Comparison of ENCODE assay signal across 11 cellular contexts in the genomic region with DNA sequence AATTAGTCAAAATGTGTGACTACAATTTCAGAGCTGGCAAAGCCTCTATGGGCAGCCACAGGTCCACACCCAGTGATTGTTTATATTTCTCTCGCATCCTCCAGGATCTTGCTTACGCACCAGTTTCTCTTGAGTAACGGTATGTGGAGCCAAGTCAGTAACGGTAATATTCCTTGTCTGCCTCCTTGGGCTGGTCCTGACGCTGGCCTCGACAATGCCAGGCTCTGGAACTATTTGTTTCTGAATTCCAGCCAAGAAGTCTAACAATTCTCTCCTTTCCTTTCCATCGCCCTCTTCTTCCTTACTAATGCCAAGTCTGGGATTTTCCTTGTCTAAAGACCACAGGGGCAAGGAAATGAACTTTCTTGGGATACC. TPM values are rescaled to one million over a fixed set of nuclear protein-coding genes. Genes with fewer than 3 reads are reported as not detected.
DNase-seq lines count a peak whose midpoint lies in the region; ATAC-seq lines count a peak whose summit lies in the region.
"Had no signal": no experiment of that assay in that cellular context is flagged by ENCODE, and none has a peak within 500 bp of the region (broad histone marks: within the 10 kb centered on the region; RNA-seq: fewer than 3 reads in every experiment).

No MANE protein-coding gene starts in this region.

- CTCF ChIA-PET in CD4-positive, alpha-beta memory T cell (lab: Charles Lee; ENCODE audit: partially characterized antibody): no interaction called here

- DNase-seq in CD4-positive, alpha-beta memory T cell: no peak
- DNase-seq in naive B cell (no peak), NCI-H2171 treated with DMSO at 0.1 percent for 48 hours (lab: John Stamatoyannopoulos, UW) (no peak)
- no peak for DNase-seq in activated CD8-positive, alpha-beta memory T cell treated with anti-CD3 and anti-CD28 coated beads for 24 hours
- DNase-seq in activated T-cell treated with anti-CD3 and anti-CD28 coated beads, Interleukin-2, amount 50 U/mL, for 72 hours: no peak
- DNase-seq: activated naive CD4-positive, alpha-beta T cell treated with anti-CD3 and anti-CD28 coated beads, Interleukin-2, amount 10 ng/mL, durations not matched to agents 7 days and 5 days; NCI-H2081 treated with DMSO at 0.1 percent for 48 hours had no signal

- no peaks in the 10 kb centered on the region for H3K27me3 ChIP-seq in CD4-positive, alpha-beta memory T cell (ENCODE audit: insufficient read depth, low read length)

- POLR2A ChIA-PET in CD4-positive, alpha-beta memory T cell (lab: Charles Lee; ENCODE audit: partially characterized antibody): no interaction called here

- peak overlapping the region in 3 of 8 donors; percentile 9 to 42 (median 31) for H3K4me3 Mint-ChIP-seq in CD4-positive, alpha-beta memory T cell
- H3K4me3 Mint-ChIP-seq in IgD-negative memory B cell (peak overlapping the region in 3 of 4 donors; percentile 76 to 92 (median 86)), naive B cell (peak overlapping the region in 7 of 8 donors; percentile 61 to 85 (median 66))
- H3K4me3 Mint-ChIP-seq in dendritic cell treated with granulocyte-macrophage colony-stimulating factor and Interleukin-4, amounts not matched to agents 40 ng/mL and 50 ng/mL, for 4 days: no peak overlapping the region
- no peak overlapping the region for H3K4me3 Mint-ChIP-seq in activated T-cell treated with anti-CD3 and anti-CD28 coated beads, Interleukin-2, amount 50 U/mL, for 72 hours
- H3K4me3 Mint-ChIP-seq: activated naive CD4-positive, alpha-beta T cell treated with anti-CD3 and anti-CD28 coated beads, Interleukin-2, amount 10 ng/mL, durations not matched to agents 7 days and 5 days had no signal

- ATAC-seq in naive B cell (ENCODE audit: low read depth in 2 of 2) (no peak), GM21619 (IDR thresholded peaks at IDR 0.05; ENCODE audit: unreplicated experiment) (no peak)
- ATAC-seq in activated T-cell treated with anti-CD3 and anti-CD28 coated beads, Interleukin-2, amount 50 U/mL, for 72 hours (replicated peaks in 1 of 2): no peak

- H3K4me1 Mint-ChIP-seq in CD4-positive, alpha-beta memory T cell: peaks cover 21 to 44% (median 32%) of the 10 kb centered on the region in 4 donors
- H3K4me1 Mint-ChIP-seq in IgD-negative memory B cell: peaks cover 44 to 45% (median 44%) of the 10 kb centered on the region in 3 donors
- H3K4me1 Mint-ChIP-seq in dendritic cell treated with granulocyte-macrophage colony-stimulating factor and Interleukin-4, amounts not matched to agents 40 ng/mL and 50 ng/mL, for 4 days (ENCODE audit: low read depth): peaks cover 34% of the 10 kb centered on the region
- H3K4me1 Mint-ChIP-seq in naive B cell: peaks cover 35 to 90% (median 58%) of the 10 kb centered on the region in 3 donors
- peaks cover 34% of the 10 kb centered on the region for H3K4me1 Mint-ChIP-seq in activated T-cell treated with anti-CD3 and anti-CD28 coated beads, Interleukin-2, amount 50 U/mL, for 72 hours (ENCODE audit: low read depth)

- H3K4me1 ChIP-seq in CD4-positive, alpha-beta memory T cell (ENCODE audit: insufficient read depth, low read length): peaks cover 33% of the 10 kb centered on the region

- intact Hi-C loops in CD4-positive, alpha-beta memory T cell (cut with micrococcal nuclease): loop anchor here (10.0 kb wide), 1 partner anchor 683 kb away; a partner anchor contains a TSS
- intact Hi-C loops in dendritic cell treated with granulocyte-macrophage colony-stimulating factor and Interleukin-4, amounts not matched to agents 40 ng/mL and 50 ng/mL, for 4 days (cut with micrococcal nuclease): loop anchor here (10.0 kb wide), 1 partner anchor 257 kb away; no protein-coding TSS in a partner anchor

- no peaks in the 10 kb centered on the region for H3K9me3 Mint-ChIP-seq in CD4-positive, alpha-beta memory T cell
- H3K9me3 Mint-ChIP-seq in IgD-negative memory B cell: no peaks in the 10 kb centered on the region
- no peaks in the 10 kb centered on the region for H3K9me3 Mint-ChIP-seq in dendritic cell treated with granulocyte-macrophage colony-stimulating factor and Interleukin-4, amounts not matched to agents 40 ng/mL and 50 ng/mL, for 4 days
- H3K9me3 Mint-ChIP-seq in naive B cell: no peaks in the 10 kb centered on the region
- no peaks in the 10 kb centered on the region for H3K9me3 Mint-ChIP-seq in activated T-cell treated with anti-CD3 and anti-CD28 coated beads, Interleukin-2, amount 50 U/mL, for 72 hours
- H3K9me3 Mint-ChIP-seq: activated naive CD4-positive, alpha-beta T cell treated with anti-CD3 and anti-CD28 coated beads, Interleukin-2, amount 10 ng/mL, durations not matched to agents 7 days and 5 days had no signal

- no peaks in the 10 kb centered on the region for H3K36me3 ChIP-seq in CD4-positive, alpha-beta memory T cell (ENCODE audit: insufficient read depth, low read length)
- H3K36me3 ChIP-seq: neutrophil had no signal

- H3K36me3 Mint-ChIP-seq in CD4-positive, alpha-beta memory T cell: no peaks in the 10 kb centered on the region
- H3K36me3 Mint-ChIP-seq in IgD-negative memory B cell (peaks cover 1% of the 10 kb centered on the region), naive B cell (no peaks in the 10 kb centered on the region)
- no peaks in the 10 kb centered on the region for H3K36me3 Mint-ChIP-seq in dendritic cell treated with granulocyte-macrophage colony-stimulating factor and Interleukin-4, amounts not matched to agents 40 ng/mL and 50 ng/mL, for 4 days (ENCODE audit: low read depth)
- H3K36me3 Mint-ChIP-seq in activated T-cell treated with anti-CD3 and anti-CD28 coated beads, Interleukin-2, amount 50 U/mL, for 72 hours (ENCODE audit: insufficient read depth in 2 of 2): no peaks in the 10 kb centered on the region
- H3K36me3 Mint-ChIP-seq: activated naive CD4-positive, alpha-beta T cell treated with anti-CD3 and anti-CD28 coated beads, Interleukin-2, amount 10 ng/mL, durations not matched to agents 7 days and 5 days had no signal

- no peaks in the 10 kb centered on the region for H3K9me3 ChIP-seq in CD4-positive, alpha-beta memory T cell (ENCODE audit: control insufficient read depth in 1 of 2, low read length in 2 of 2)
- H3K9me3 ChIP-seq: neutrophil had no signal

- H3K27me3 Mint-ChIP-seq in CD4-positive, alpha-beta memory T cell: no peaks in the 10 kb centered on the region
- H3K27me3 Mint-ChIP-seq in IgD-negative memory B cell (no peaks in the 10 kb centered on the region), naive B cell (no peaks in the 10 kb centered on the region)
- no peaks in the 10 kb centered on the region for H3K27me3 Mint-ChIP-seq in dendritic cell treated with granulocyte-macrophage colony-stimulating factor and Interleukin-4, amounts not matched to agents 40 ng/mL and 50 ng/mL, for 4 days
- H3K27me3 Mint-ChIP-seq in activated T-cell treated with anti-CD3 and anti-CD28 coated beads, Interleukin-2, amount 50 U/mL, for 72 hours (ENCODE audit: low read depth): no peaks in the 10 kb centered on the region
- H3K27me3 Mint-ChIP-seq: activated naive CD4-positive, alpha-beta T cell treated with anti-CD3 and anti-CD28 coated beads, Interleukin-2, amount 10 ng/mL, durations not matched to agents 7 days and 5 days had no signal

- H3K27ac ChIP-seq in CD4-positive, alpha-beta memory T cell (ENCODE audit: low read depth, low read length): no peak overlapping the region
- H3K27ac ChIP-seq: neutrophil had no signal

- peak overlapping the region in 4 of 7 donors; percentile 9 to 83 (median 18) for H3K27ac Mint-ChIP-seq in CD4-positive, alpha-beta memory T cell
- H3K27ac Mint-ChIP-seq in IgD-negative memory B cell (peak overlapping the region; percentile 91 to 98 (median 92)), naive B cell (peak overlapping the region; percentile 86 to 97 (median 94))
- H3K27ac Mint-ChIP-seq in dendritic cell treated with granulocyte-macrophage colony-stimulating factor and Interleukin-4, amounts not matched to agents 40 ng/mL and 50 ng/mL, for 4 days: peak overlapping the region; percentile 62
- no peak overlapping the region for H3K27ac Mint-ChIP-seq in activated T-cell treated with anti-CD3 and anti-CD28 coated beads, Interleukin-2, amount 50 U/mL, for 72 hours

- no peak overlapping the region for H3K4me3 ChIP-seq in CD4-positive, alpha-beta memory T cell (ENCODE audit: low read length in 2 of 2)

RNA-seq across cellular contexts. Expression of a gene that starts 10.0 kb away (rescaled TPM):
- total RNA-seq in CD4-positive, alpha-beta memory T cell: 10 to 100 TPM; 57.6 to 62.2 TPM
- 10 to 100 TPM; 35.6 to 44.3 TPM for polyA plus RNA-seq in CD4-positive, alpha-beta memory T cell
- polyA plus RNA-seq in IgD-negative memory B cell (22.6 TPM), naive B cell (ENCODE audit: low read depth in 6 of 6) (10 to 100 TPM; 25.7 to 57.4 (median 38.5) TPM)
- total RNA-seq in activated T-cell treated with anti-CD3 and anti-CD28 coated beads, Interleukin-2, amount 50 U/mL, for 72 hours: 10 to 100 TPM; 53.9 to 61.8 TPM

Comparison
In these comparisons a context has a peak if more than half of its experiments do, and no peak if none do; other contexts are left out.
1. H3K4me3 Mint-ChIP-seq: peak in IgD-negative memory B cell (3 of 4) and naive B cell (7 of 8); none in dendritic cell treated with granulocyte-macrophage colony-stimulating factor and Interleukin-4, amounts not matched to agents 40 ng/mL and 50 ng/mL, for 4 days (single experiment) and activated T-cell treated with anti-CD3 and anti-CD28 coated beads, Interleukin-2, amount 50 U/mL, for 72 hours (0 of 2).